10 cellular contexts compared by ENCODE assay signal in the genomic region with DNA sequence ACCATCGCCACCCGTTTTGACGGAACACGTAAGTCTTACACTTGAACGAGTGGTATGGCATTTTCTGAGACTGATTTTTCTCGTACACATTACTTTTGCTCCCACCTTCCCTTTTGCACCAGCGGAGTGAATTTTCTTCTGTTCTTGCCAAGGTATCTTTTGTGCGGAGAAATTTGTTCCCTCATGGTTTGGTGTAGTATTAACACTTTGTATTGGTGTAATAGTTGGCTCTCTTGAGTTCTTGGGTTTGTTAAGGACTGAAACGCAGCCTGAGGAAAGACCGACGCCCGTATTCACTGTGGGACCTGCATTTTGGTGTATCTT. TPM values are rescaled to one million over a fixed set of nuclear protein-coding genes. Genes with fewer than 3 reads are reported as not detected.
DNase-seq lines count a peak whose midpoint lies in the region; ATAC-seq and TF ChIP-seq lines count a peak whose summit lies in the region.
"Had no signal": no experiment of that assay in that cellular context is flagged by ENCODE, and none has a peak within 500 bp of the region (broad histone marks: within the 10 kb centered on the region; RNA-seq: fewer than 3 reads in every experiment).

No MANE protein-coding gene starts in this region.

- H3K4me1 Mint-ChIP-seq in neural crest cell = peaks cover 25% of the 10 kb centered on the region

- no peak overlapping the region for H2AK9ac ChIP-seq in IMR-90 (replicated peaks; ENCODE audit: low read depth, low read length, poor library complexity)

- peaks cover 21% of the 10 kb centered on the region for H3K27me3 Mint-ChIP-seq in neural crest cell (ENCODE audit: low read depth)

- peak overlapping the region; percentile 85 for H3K4me3 Mint-ChIP-seq in neural crest cell

- peak overlapping the region; percentile 39 for H2AFZ ChIP-seq in IMR-90 (replicated peaks; ENCODE audit: low read length, poor library complexity)

- no peaks in the 10 kb centered on the region for H3K9me1 ChIP-seq in IMR-90 (ENCODE audit: insufficient read depth, low read length)

- no peak overlapping the region for H2BK5ac ChIP-seq in IMR-90 (ENCODE audit: low read depth, low read length, poor library complexity, severe bottlenecking)

- ATAC-seq in IMR-90 (ENCODE audit: low read depth) (no peak), GM19463 (IDR thresholded peaks at IDR 0.05; ENCODE audit: unreplicated experiment) (no peak)

- H2BK120ac ChIP-seq in IMR-90 (ENCODE audit: low read depth, low read length) = no peak overlapping the region

- no peak for TF ChIP-seq POLR2A in IMR-90 (IDR thresholded peaks at IDR 0.05; ENCODE audit: low read depth, low read length)

- peaks cover 6 to 17% (median 10%) of the 10 kb centered on the region in 10 experiments; a peak in 18 of 20 replicates for H3K4me1 ChIP-seq in BLaER1 treated with 17β-estradiol and CSF1 and Interleukin-3, amounts not matched to agents 10 nM and 100 nM
- no peaks in the 10 kb centered on the region for H3K4me1 ChIP-seq in IMR-90 (ENCODE audit: control insufficient read depth, insufficient read depth, low read length)

- H3K79me1 ChIP-seq in IMR-90 (ENCODE audit: low read depth in 1 of 2, low read length in 2 of 2) = no peaks in the 10 kb centered on the region

- POLR2A ChIA-PET in IMR-90 (lab: Charles Lee; ENCODE audit: unreplicated experiment) = no interaction called here

- no peak for TF ChIP-seq RAD21 in IMR-90 (IDR thresholded peaks at IDR 0.05; ENCODE audit: low read length)

- H4K91ac ChIP-seq in IMR-90 (ENCODE audit: insufficient read depth, low read depth, low read length) = no peak overlapping the region

- DNase-seq in IMR-90 (no peak), coronary artery (ENCODE audit: low spot score) (no peak), neural crest cell (ENCODE audit: low read depth, low spot score) (no peak), occipital lobe (lab: John Stamatoyannopoulos, UW) (no peak), glomerular visceral epithelial cell (ENCODE audit: extremely low spot score) (no peak), cerebellar nuclear complex (lab: John Stamatoyannopoulos, UW) (no peak)
- DNase-seq: right lobe of liver had no signal

- no peak for TF ChIP-seq CTCF in IMR-90 (conservative IDR thresholded peaks at IDR 0.05; ENCODE audit: low read depth, low read length)
- TF ChIP-seq CTCF in coronary artery (IDR thresholded peaks at IDR 0.05) = no peak
- TF ChIP-seq CTCF in neural crest cell (conservative IDR thresholded peaks at IDR 0.05) = no peak

- no peaks in the 10 kb centered on the region for H3K9me3 Mint-ChIP-seq in neural crest cell

- H3K27ac Mint-ChIP-seq in neural crest cell (ENCODE audit: unreplicated experiment) = no peak overlapping the region

- no peak overlapping the region for H4K8ac ChIP-seq in IMR-90 (ENCODE audit: low read depth in 2 of 2, low read length in 2 of 2)

- dilution Hi-C loops in IMR-90 (cut with HindIII; ENCODE audit: low sequenced_read_pairs, unreplicated experiment) = no loop called here

- peak overlapping the region in 6 of 10 experiments; percentile 64 to 87 (median 79); a peak in 5 of 20 replicates for H3K4me3 ChIP-seq in BLaER1 treated with 17β-estradiol and CSF1 and Interleukin-3, amounts not matched to agents 10 nM and 100 nM
- H3K4me3 ChIP-seq in IMR-90 (ENCODE audit: insufficient read depth, low read depth, low read length) = no peak overlapping the region
- peak overlapping the region; percentile 80 for H3K4me3 ChIP-seq in coronary artery

- no peaks in the 10 kb centered on the region for H3K36me3 Mint-ChIP-seq in neural crest cell (ENCODE audit: low read depth)

- CTCF ChIA-PET in IMR-90 (lab: Yijun Ruan, JAX) = no interaction called here

- no CpG with 5 or more reads among the region's 12 CpGs for WGBS in IMR-90 (ENCODE audit: extremely low coverage in 2 of 2, insufficient read length in 1 of 2), 2 experiments

- no peaks in the 10 kb centered on the region for H3K36me3 ChIP-seq in BLaER1 treated with 17β-estradiol and CSF1 and Interleukin-3, amounts not matched to agents 10 nM and 100 nM
- H3K36me3 ChIP-seq in IMR-90 (ENCODE audit: control insufficient read depth, insufficient read depth, low read length) = no peaks in the 10 kb centered on the region
- H3K36me3 ChIP-seq: right lobe of liver, thyroid gland had no signal

- in situ Hi-C loops in IMR-90 (cut with MboI; ENCODE audit: low sequenced_read_pairs) = no loop called here

- H4K20me1 ChIP-seq in BLaER1 treated with 17β-estradiol and CSF1 and Interleukin-3, amounts not matched to agents 10 nM and 100 nM = 0 out of 22 replicates have a peak, but pooled peaks cover 0 to 4% (median 0%) of the 10 kb centered on the region in 11 experiments
- H4K20me1 ChIP-seq in IMR-90 (ENCODE audit: insufficient read depth, low read length) = no peaks in the 10 kb centered on the region

- no peak overlapping the region for H2BK20ac ChIP-seq in IMR-90 (ENCODE audit: low read depth, low read length)

- H3K27me3 ChIP-seq in BLaER1 treated with 17β-estradiol and CSF1 and Interleukin-3, amounts not matched to agents 10 nM and 100 nM = peaks cover 18 to 27% (median 22%) of the 10 kb centered on the region in 11 experiments
- H3K27me3 ChIP-seq in IMR-90 (ENCODE audit: control insufficient read depth, insufficient read depth, low read length) = peaks cover 3% of the 10 kb centered on the region; the same call in 1 of the 2 replicates
- H3K27me3 ChIP-seq: thyroid gland had no signal

- H3K23ac ChIP-seq in IMR-90 (ENCODE audit: low read depth, low read length) = no peak overlapping the region

- BruUV-seq in IMR-90 (replicated peaks; lab: Mats Ljungman, UMichigan) = no TSS peak

- H3K9ac ChIP-seq in BLaER1 treated with 17β-estradiol and CSF1 and Interleukin-3, amounts not matched to agents 10 nM and 100 nM = no peak overlapping the region
- H3K9ac ChIP-seq in IMR-90 (ENCODE audit: low read depth, low read length) = no peak overlapping the region

- intact Hi-C loops in IMR-90 (cut with micrococcal nuclease) = no loop called here

- no peak overlapping the region for H2AK5ac ChIP-seq in IMR-90 (ENCODE audit: low read depth, low read length)

- H3K9me3 ChIP-seq in BLaER1 treated with 17β-estradiol and CSF1 and Interleukin-3, amounts not matched to agents 10 nM and 100 nM (replicated peaks in 1 of 11) = peaks cover 0 to 12% (median 8%) of the 10 kb centered on the region in 11 experiments; a peak in 18 of 22 replicates
- H3K9me3 ChIP-seq in IMR-90 (ENCODE audit: control insufficient read depth, insufficient read depth, low read length) = no peaks in the 10 kb centered on the region
- H3K9me3 ChIP-seq: right lobe of liver, thyroid gland had no signal

- H3K18ac ChIP-seq in IMR-90 (ENCODE audit: low read depth, low read length) = no peak overlapping the region

- no peak overlapping the region for H3K4ac ChIP-seq in IMR-90 (ENCODE audit: low read depth, low read length)

- peak overlapping the region in 9 of 11 experiments; percentile 92 to 100 (median 99); a peak in 15 of 22 replicates for H3K4me2 ChIP-seq in BLaER1 treated with 17β-estradiol and CSF1 and Interleukin-3, amounts not matched to agents 10 nM and 100 nM
- no peak overlapping the region; the same call in 1 of the 2 replicates for H3K4me2 ChIP-seq in IMR-90 (ENCODE audit: low read depth, low read length)

- no peak overlapping the region for H3K56ac ChIP-seq in IMR-90 (ENCODE audit: extremely low read depth, insufficient read depth, low read length)

- no peak overlapping the region for H3K14ac ChIP-seq in IMR-90 (replicated peaks; ENCODE audit: low read depth, low read length)

- H4K5ac ChIP-seq in IMR-90 (ENCODE audit: low read depth, low read length) = no peak overlapping the region

- H3K27ac ChIP-seq in BLaER1 treated with 17β-estradiol and CSF1 and Interleukin-3, amounts not matched to agents 10 nM and 100 nM = no peak overlapping the region
- no peak overlapping the region for H3K27ac ChIP-seq in IMR-90 (ENCODE audit: insufficient read depth, low read length)
- no peak overlapping the region for H3K27ac ChIP-seq in coronary artery
- H3K27ac ChIP-seq: right lobe of liver, thyroid gland had no signal

- no peak overlapping the region for H2BK15ac ChIP-seq in IMR-90 (ENCODE audit: low read depth, low read length)

TF ChIP-seq in IMR-90, 13 proteins besides CTCF, POLR2A, EP300 and RAD21:
- TF ChIP-seq FOS (IDR thresholded peaks at IDR 0.05; ENCODE audit: low read depth, low read length) (no peak), MXI1 (IDR thresholded peaks at IDR 0.05; ENCODE audit: borderline replicate concordance, low read depth, low read length) (no peak), MAFK (IDR thresholded peaks at IDR 0.05; ENCODE audit: low read depth, low read length) (no peak), NFE2L2 (IDR thresholded peaks at IDR 0.05; ENCODE audit: low read depth, low read length) (no peak), RCOR1 (IDR thresholded peaks at IDR 0.05; ENCODE audit: insufficient replicate concordance, low read length) (no peak), BHLHE40 (IDR thresholded peaks at IDR 0.05; ENCODE audit: low read depth, low read length) (no peak), SMC3 (IDR thresholded peaks at IDR 0.05; ENCODE audit: low read depth, low read length) (no peak), MAZ (IDR thresholded peaks at IDR 0.05; ENCODE audit: borderline replicate concordance, low read depth, low read length) (no peak)
- TF ChIP-seq, protein P1, sequence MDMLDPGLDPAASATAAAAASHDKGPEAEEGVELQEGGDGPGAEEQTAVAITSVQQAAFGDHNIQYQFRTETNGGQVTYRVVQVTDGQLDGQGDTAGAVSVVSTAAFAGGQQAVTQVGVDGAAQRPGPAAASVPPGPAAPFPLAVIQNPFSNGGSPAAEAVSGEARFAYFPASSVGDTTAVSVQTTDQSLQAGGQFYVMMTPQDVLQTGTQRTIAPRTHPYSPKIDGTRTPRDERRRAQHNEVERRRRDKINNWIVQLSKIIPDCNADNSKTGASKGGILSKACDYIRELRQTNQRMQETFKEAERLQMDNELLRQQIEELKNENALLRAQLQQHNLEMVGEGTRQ (IDR thresholded peaks at IDR 0.05; ENCODE audit: low read depth, low read length) = no peak
- TF ChIP-seq, protein P2, sequence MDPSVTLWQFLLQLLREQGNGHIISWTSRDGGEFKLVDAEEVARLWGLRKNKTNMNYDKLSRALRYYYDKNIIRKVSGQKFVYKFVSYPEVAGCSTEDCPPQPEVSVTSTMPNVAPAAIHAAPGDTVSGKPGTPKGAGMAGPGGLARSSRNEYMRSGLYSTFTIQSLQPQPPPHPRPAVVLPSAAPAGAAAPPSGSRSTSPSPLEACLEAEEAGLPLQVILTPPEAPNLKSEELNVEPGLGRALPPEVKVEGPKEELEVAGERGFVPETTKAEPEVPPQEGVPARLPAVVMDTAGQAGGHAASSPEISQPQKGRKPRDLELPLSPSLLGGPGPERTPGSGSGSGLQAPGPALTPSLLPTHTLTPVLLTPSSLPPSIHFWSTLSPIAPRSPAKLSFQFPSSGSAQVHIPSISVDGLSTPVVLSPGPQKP (IDR thresholded peaks at IDR 0.05; ENCODE audit: borderline replicate concordance, low read depth, low read length) = no peak

RNA-seq across cellular contexts. Expression of a gene that starts 0.4 kb away (rescaled TPM):
- not detected in 2 replicates for total RNA-seq in IMR-90 (2012; rRNA removed)
- polyA plus RNA-seq in IMR-90 (2012; rRNA removed) = not detected in 2 replicates
- not detected in 2 replicates for polyA plus RNA-seq in IMR-90 (2012; cell fraction: cytosol; rRNA removed)
- 0.02 TPM in 1 of 2 replicates, not detected in the other for polyA plus RNA-seq in IMR-90 (2012; cell fraction: nucleus; rRNA removed; ENCODE audit: low replicate concordance)
- total RNA-seq in neural crest cell = 3.5 and 3.8 TPM in 2 replicates
- total RNA-seq in occipital lobe = 13.1 TPM
- total RNA-seq: right lobe of liver had no signal
